3 cellular contexts compared by ENCODE assay signal in the genomic region with DNA sequence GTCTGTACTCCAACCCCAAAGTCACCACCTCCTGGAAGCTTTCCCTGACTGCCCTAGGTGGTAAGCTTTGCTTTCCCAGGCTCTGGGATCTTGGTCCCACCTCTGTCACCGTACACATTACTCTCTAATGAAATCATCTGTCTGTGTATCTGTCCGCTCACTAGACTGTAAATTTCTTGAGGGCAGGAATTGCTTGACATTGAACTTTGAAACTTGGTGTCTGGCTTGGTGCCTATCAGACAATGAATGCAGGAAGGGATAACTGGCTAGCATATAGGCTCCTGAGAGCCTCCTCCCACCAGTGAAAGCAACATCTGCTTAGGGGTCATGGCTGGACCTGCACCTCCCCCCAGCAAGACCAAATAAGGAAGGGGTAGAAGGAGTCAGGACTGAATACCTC.
TF ChIP-seq lines count a peak whose summit lies in the region.

No MANE protein-coding gene starts in this region.

TF ChIP-seq in IMR-90, 13 proteins besides CTCF, POLR2A, EP300 and RAD21:
- TF ChIP-seq BHLHE40 (IDR thresholded peaks at IDR 0.05; ENCODE audit: low read depth, low read length) (no peak), MAFK (IDR thresholded peaks at IDR 0.05; ENCODE audit: low read depth, low read length) (no peak), CEBPB (IDR thresholded peaks at IDR 0.05; ENCODE audit: low read depth, low read length) (no peak), SMC3 (IDR thresholded peaks at IDR 0.05; ENCODE audit: low read depth, low read length) (no peak), MXI1 (IDR thresholded peaks at IDR 0.05; ENCODE audit: borderline replicate concordance, low read depth, low read length) (no peak), RCOR1 (IDR thresholded peaks at IDR 0.05; ENCODE audit: insufficient replicate concordance, low read length) (no peak)
- TF ChIP-seq, protein P1, sequence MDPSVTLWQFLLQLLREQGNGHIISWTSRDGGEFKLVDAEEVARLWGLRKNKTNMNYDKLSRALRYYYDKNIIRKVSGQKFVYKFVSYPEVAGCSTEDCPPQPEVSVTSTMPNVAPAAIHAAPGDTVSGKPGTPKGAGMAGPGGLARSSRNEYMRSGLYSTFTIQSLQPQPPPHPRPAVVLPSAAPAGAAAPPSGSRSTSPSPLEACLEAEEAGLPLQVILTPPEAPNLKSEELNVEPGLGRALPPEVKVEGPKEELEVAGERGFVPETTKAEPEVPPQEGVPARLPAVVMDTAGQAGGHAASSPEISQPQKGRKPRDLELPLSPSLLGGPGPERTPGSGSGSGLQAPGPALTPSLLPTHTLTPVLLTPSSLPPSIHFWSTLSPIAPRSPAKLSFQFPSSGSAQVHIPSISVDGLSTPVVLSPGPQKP (IDR thresholded peaks at IDR 0.05; ENCODE audit: borderline replicate concordance, low read depth, low read length) = no peak
TF ChIP-seq in IMR-90: peak in this region for 0.

TF ChIP-seq in endothelial cell of umbilical vein, 7 proteins besides CTCF, POLR2A, EP300 and RAD21:
- TF ChIP-seq JUN (IDR thresholded peaks at IDR 0.05; ENCODE audit: borderline replicate concordance, insufficient read depth, insufficient read length, low read depth) (no peak), EZH2 (IDR thresholded peaks at IDR 0.05; ENCODE audit: borderline replicate concordance, low read depth, low read length, severe bottlenecking) (no peak), FOS (IDR thresholded peaks at IDR 0.05; ENCODE audit: borderline replicate concordance, insufficient read depth, low read length) (no peak), GATA2 (IDR thresholded peaks at IDR 0.05; ENCODE audit: insufficient read depth, insufficient read length, low read depth, low read length) (no peak), MYC (IDR thresholded peaks at IDR 0.05; ENCODE audit: low read depth, low read length) (no peak), MAX (IDR thresholded peaks at IDR 0.05; ENCODE audit: insufficient read depth, insufficient read length) (no peak), POLR2AphosphoS5 (IDR thresholded peaks at IDR 0.05; ENCODE audit: insufficient read depth, low read depth, low read length) (no peak)

TF ChIP-seq in SK-N-SH treated with all-trans-retinoic acid at 6 μM for 48 hours, 23 proteins besides CTCF, POLR2A, EP300 and RAD21:
- no peak for TF ChIP-seq ZNF565 (CRISPR knock-in tag; conservative IDR thresholded peaks at IDR 0.05; ENCODE audit: low read depth)
- TF ChIP-seq CSDC2 (CRISPR knock-in tag; IDR thresholded peaks at IDR 0.05) = no peak
- no peak for TF ChIP-seq ESRRG (CRISPR knock-in tag; IDR thresholded peaks at IDR 0.05)
- TF ChIP-seq GLIS3 (CRISPR knock-in tag; IDR thresholded peaks at IDR 0.05) = no peak
- TF ChIP-seq ZC3H10 (CRISPR knock-in tag; IDR thresholded peaks at IDR 0.05) = no peak
- no peak for TF ChIP-seq ZFP3 (CRISPR knock-in tag; IDR thresholded peaks at IDR 0.05)
- no peak for TF ChIP-seq TCF4 (CRISPR knock-in tag; IDR thresholded peaks at IDR 0.05; ENCODE audit: borderline replicate concordance)
- no peak for TF ChIP-seq OSR1 (CRISPR knock-in tag; IDR thresholded peaks at IDR 0.05)
